ENCODE assay signal across 8 cellular contexts in the genomic region with DNA sequence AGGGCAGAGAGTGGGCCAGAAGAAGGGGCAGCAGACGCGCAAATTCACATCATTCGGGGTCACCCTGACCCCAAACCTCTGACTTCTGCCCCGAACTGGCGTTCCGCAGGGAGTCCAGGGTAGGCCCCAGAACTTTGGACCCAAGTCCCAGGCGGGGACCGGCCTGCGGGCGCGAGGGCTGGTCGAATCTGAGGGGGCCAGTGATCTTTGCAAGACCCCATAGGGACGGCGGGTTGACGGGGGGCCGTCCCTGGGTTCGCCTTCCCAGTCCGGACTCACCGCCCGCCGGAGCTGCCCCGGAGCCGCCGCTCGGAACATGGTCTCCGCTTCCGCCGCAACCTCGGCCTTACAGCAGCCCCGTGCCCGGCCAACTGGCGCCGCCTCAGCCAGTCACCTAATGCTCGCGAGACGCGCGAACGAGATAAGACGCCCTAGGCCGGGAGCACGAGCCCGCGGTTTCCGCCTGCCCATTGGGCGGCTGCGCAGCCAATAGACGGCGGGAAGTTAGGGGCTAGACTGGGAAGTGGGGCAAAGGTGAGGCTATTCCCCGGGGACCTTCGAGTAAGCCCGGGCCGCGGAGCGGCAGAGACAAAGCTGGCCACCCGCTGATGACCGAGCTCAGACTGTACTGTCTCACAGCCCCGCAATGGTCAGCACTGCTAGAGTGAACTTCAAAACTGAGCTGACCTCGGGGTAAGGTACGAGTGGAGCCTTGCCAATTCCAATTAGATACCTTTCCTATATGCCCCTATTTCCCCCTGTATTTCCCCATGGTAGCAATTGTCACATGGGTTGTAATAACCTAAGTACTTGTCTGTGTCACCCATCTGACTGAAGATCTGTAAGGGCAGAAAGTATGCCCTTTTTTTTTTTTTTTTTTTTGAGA. TPM values are rescaled to one million over a fixed set of nuclear protein-coding genes. Genes with fewer than 3 reads are reported as not detected.
A peak's percentile ranks its signal among the peaks of the same experiment; 100 is the strongest.
DNase-seq lines count a peak whose midpoint lies in the region; ATAC-seq and TF ChIP-seq lines count a peak whose summit lies in the region.

A gene (minus strand): TSS at position 399 of the 886 bp plus-strand sequence. CDS start 81 bp downstream, at position 318.

- H3K36me3 ChIP-seq in GM23338 (ENCODE audit: insufficient read depth) = no peaks in the 10 kb centered on the region
- no peaks in the 10 kb centered on the region for H3K36me3 ChIP-seq in fibroblast of lung (ENCODE audit: control insufficient read depth, insufficient read depth, low read length)

- peak; percentile 98 for DNase-seq in Daoy (ENCODE audit: low read depth)
- peak; percentile 99 for DNase-seq in GM23338 (ENCODE audit: low spot score)
- peak; percentile 91 to 94 for DNase-seq in Kasumi-1 (lab: John Stamatoyannopoulos, UW)
- peak; percentile 95 for DNase-seq in RKO (ENCODE audit: low spot score)
- DNase-seq in activated T-helper 1 cell treated with anti-CD3 and anti-CD28 coated beads, Interleukin-12 subunit alpha, Interleukin-12 subunit beta, Interleukin-2, Interleukin-4 antibody, amounts not matched to agents 30 ng/mL and 10 ng/mL and 1 ng/mL, durations not matched to agents 14 hours and 24 hours and 36 hours (ENCODE audit: low spot score) = peak; percentile 88
- DNase-seq in fibroblast of lung (ENCODE audit: low read depth in 2 of 2) = peak; percentile 91 to 97
- DNase-seq in naive thymus-derived CD8-positive, alpha-beta T cell = peak; percentile 74 to 94 (median 82)
- DNase-seq in stimulated activated naive B cell treated with anti-CD40 and anti-IgM and Interleukin-4, amounts not matched to agents 10 μg/mL and 1 μg/mL and 100 μg/mL, for 72 hours = peak; percentile 98

- no peaks in the 10 kb centered on the region for H3K36me3 Mint-ChIP-seq in GM23338 (ENCODE audit: low read depth)
- H3K36me3 Mint-ChIP-seq in activated T-helper 1 cell treated with anti-CD3 and anti-CD28 coated beads, Interleukin-12 subunit alpha, Interleukin-12 subunit beta, Interleukin-2, Interleukin-4 antibody, amounts not matched to agents 30 ng/mL and 10 ng/mL and 1 ng/mL, durations not matched to agents 14 hours and 24 hours and 36 hours (ENCODE audit: low read depth) = peaks cover 4% of the 10 kb centered on the region
- peaks cover 0 to 2% (median 0%) of the 10 kb centered on the region in 3 donors for H3K36me3 Mint-ChIP-seq in naive thymus-derived CD8-positive, alpha-beta T cell
- H3K36me3 Mint-ChIP-seq in stimulated activated naive B cell treated with anti-CD40 and anti-IgM and Interleukin-4, amounts not matched to agents 10 μg/mL and 1 μg/mL and 100 μg/mL, for 72 hours = peaks cover 0 to 8% of the 10 kb centered on the region in 2 donors

- H3K4me3 ChIP-seq in GM23338 (peak within 1 kb of the TSS; percentile 89), fibroblast of lung (replicated peaks in 1 of 4; ENCODE audit: control extremely low read depth in 1 of 4, insufficient read depth in 1 of 4, low read depth in 3 of 4, low read length in 4 of 4) (peak within 1 kb of the TSS; percentile 82 to 95 (median 88))

- peak within 1 kb of the TSS; percentile 89 for H3K9ac ChIP-seq in fibroblast of lung (ENCODE audit: insufficient read depth, low read length)

- H4K20me1 ChIP-seq in GM23338 (replicated peaks; ENCODE audit: insufficient read depth) = peaks cover 13% of the 10 kb centered on the region; the same call in 1 of the 2 replicates
- no peaks in the 10 kb centered on the region for H4K20me1 ChIP-seq in fibroblast of lung (ENCODE audit: control insufficient read depth, extremely low read depth, insufficient read depth, low read length)

- peak within 1 kb of the TSS; percentile 97 for H2AFZ ChIP-seq in GM23338
- H2AFZ ChIP-seq in fibroblast of lung (ENCODE audit: low read length) = peak within 1 kb of the TSS; percentile 96

- no peak within 1 kb of the TSS for H3K27ac Mint-ChIP-seq in GM23338
- peak within 1 kb of the TSS; percentile 82 for H3K27ac Mint-ChIP-seq in activated T-helper 1 cell treated with anti-CD3 and anti-CD28 coated beads, Interleukin-12 subunit alpha, Interleukin-12 subunit beta, Interleukin-2, Interleukin-4 antibody, amounts not matched to agents 30 ng/mL and 10 ng/mL and 1 ng/mL, durations not matched to agents 14 hours and 24 hours and 36 hours
- H3K27ac Mint-ChIP-seq in naive thymus-derived CD8-positive, alpha-beta T cell = peak within 1 kb of the TSS; percentile 72 to 94 (median 88)
- peak within 1 kb of the TSS; percentile 97 for H3K27ac Mint-ChIP-seq in stimulated activated naive B cell treated with anti-CD40 and anti-IgM and Interleukin-4, amounts not matched to agents 10 μg/mL and 1 μg/mL and 100 μg/mL, for 72 hours

- intact Hi-C loops in activated T-helper 1 cell treated with anti-CD3 and anti-CD28 coated beads, Interleukin-12 subunit alpha, Interleukin-12 subunit beta, Interleukin-2, Interleukin-4 antibody, amounts not matched to agents 30 ng/mL and 10 ng/mL and 1 ng/mL, durations not matched to agents 14 hours and 24 hours and 36 hours (cut with micrococcal nuclease) = loop anchor here (1.0 to 2.0 kb wide), 3 partner anchors 25 to 877 kb away; a partner anchor contains a TSS

- peak; percentile 99 for ATAC-seq in GM23338
- peak; percentile 96 for ATAC-seq in naive thymus-derived CD8-positive, alpha-beta T cell
- ATAC-seq in stimulated activated naive B cell treated with anti-CD40 and anti-IgM and Interleukin-4, amounts not matched to agents 10 μg/mL and 1 μg/mL and 100 μg/mL, for 72 hours (replicated peaks) = peak; percentile 98 to 99

- no peaks in the 10 kb centered on the region for H3K9me2 ChIP-seq in GM23338 (ENCODE audit: insufficient read depth)

- H3K4me2 ChIP-seq in GM23338 (peak within 1 kb of the TSS; percentile 93), fibroblast of lung (ENCODE audit: extremely low read depth, insufficient read depth, low read length) (peak within 1 kb of the TSS; percentile 94)

- H3K4me1 Mint-ChIP-seq in GM23338 = peaks cover 11% of the 10 kb centered on the region; the same call in 2 of the 3 replicates
- peaks cover 31% of the 10 kb centered on the region for H3K4me1 Mint-ChIP-seq in activated T-helper 1 cell treated with anti-CD3 and anti-CD28 coated beads, Interleukin-12 subunit alpha, Interleukin-12 subunit beta, Interleukin-2, Interleukin-4 antibody, amounts not matched to agents 30 ng/mL and 10 ng/mL and 1 ng/mL, durations not matched to agents 14 hours and 24 hours and 36 hours (ENCODE audit: low read depth)
- peaks cover 16 to 48% (median 42%) of the 10 kb centered on the region in 4 donors for H3K4me1 Mint-ChIP-seq in naive thymus-derived CD8-positive, alpha-beta T cell
- peaks cover 18 to 36% of the 10 kb centered on the region in 2 donors for H3K4me1 Mint-ChIP-seq in stimulated activated naive B cell treated with anti-CD40 and anti-IgM and Interleukin-4, amounts not matched to agents 10 μg/mL and 1 μg/mL and 100 μg/mL, for 72 hours

- no peak within 1 kb of the TSS for H3K27ac ChIP-seq in GM23338 (ENCODE audit: low read depth)
- H3K27ac ChIP-seq in fibroblast of lung (ENCODE audit: insufficient read depth, low read length) = peak within 1 kb of the TSS; percentile 89

- H3K4me1 ChIP-seq in GM23338 (ENCODE audit: insufficient read depth) (peaks cover 10% of the 10 kb centered on the region), fibroblast of lung (ENCODE audit: control insufficient read depth, extremely low read depth, insufficient read depth, low read length) (no peaks in the 10 kb centered on the region)

- POLR2A ChIA-PET in naive thymus-derived CD8-positive, alpha-beta T cell (lab: Charles Lee) = interaction anchor here (0.6 kb wide), 1 partner anchor 21 kb away, joined by 9 read pairs; no protein-coding TSS in a partner anchor

- H3K27me3 ChIP-seq in GM23338 (ENCODE audit: insufficient read depth) = peaks cover 11% of the 10 kb centered on the region; the same call in 1 of the 2 replicates
- peaks cover 2% of the 10 kb centered on the region for H3K27me3 ChIP-seq in fibroblast of lung (ENCODE audit: control insufficient read depth, insufficient read depth, low read length)

- H3K4me3 Mint-ChIP-seq in GM23338 = peak within 1 kb of the TSS; percentile 86
- peak within 1 kb of the TSS; percentile 90 for H3K4me3 Mint-ChIP-seq in activated T-helper 1 cell treated with anti-CD3 and anti-CD28 coated beads, Interleukin-12 subunit alpha, Interleukin-12 subunit beta, Interleukin-2, Interleukin-4 antibody, amounts not matched to agents 30 ng/mL and 10 ng/mL and 1 ng/mL, durations not matched to agents 14 hours and 24 hours and 36 hours
- peak within 1 kb of the TSS; percentile 87 to 94 (median 92) for H3K4me3 Mint-ChIP-seq in naive thymus-derived CD8-positive, alpha-beta T cell
- peak within 1 kb of the TSS; percentile 87 to 90 for H3K4me3 Mint-ChIP-seq in stimulated activated naive B cell treated with anti-CD40 and anti-IgM and Interleukin-4, amounts not matched to agents 10 μg/mL and 1 μg/mL and 100 μg/mL, for 72 hours

- H3F3A ChIP-seq in GM23338 (replicated peaks; ENCODE audit: low read depth) = no peaks in the 10 kb centered on the region

- H3K79me2 ChIP-seq in GM23338 (replicated peaks; ENCODE audit: insufficient read depth) (peaks cover 38% of the 10 kb centered on the region), fibroblast of lung (ENCODE audit: control insufficient read depth, insufficient read depth, low read length) (peaks cover 38% of the 10 kb centered on the region)

- H3K9me3 ChIP-seq in fibroblast of lung (ENCODE audit: control insufficient read depth, insufficient read depth, low read depth, low read length) = no peaks in the 10 kb centered on the region

- H3K9me3 Mint-ChIP-seq in GM23338 = peaks cover 7% of the 10 kb centered on the region; the same call in 2 of the 3 replicates
- no peaks in the 10 kb centered on the region for H3K9me3 Mint-ChIP-seq in activated T-helper 1 cell treated with anti-CD3 and anti-CD28 coated beads, Interleukin-12 subunit alpha, Interleukin-12 subunit beta, Interleukin-2, Interleukin-4 antibody, amounts not matched to agents 30 ng/mL and 10 ng/mL and 1 ng/mL, durations not matched to agents 14 hours and 24 hours and 36 hours
- no peaks in the 10 kb centered on the region for H3K9me3 Mint-ChIP-seq in naive thymus-derived CD8-positive, alpha-beta T cell
- no peaks in the 10 kb centered on the region for H3K9me3 Mint-ChIP-seq in stimulated activated naive B cell treated with anti-CD40 and anti-IgM and Interleukin-4, amounts not matched to agents 10 μg/mL and 1 μg/mL and 100 μg/mL, for 72 hours

- H3K27me3 Mint-ChIP-seq in GM23338 (ENCODE audit: insufficient read depth, low read depth, poor library complexity) = peaks cover 12% of the 10 kb centered on the region
- H3K27me3 Mint-ChIP-seq in activated T-helper 1 cell treated with anti-CD3 and anti-CD28 coated beads, Interleukin-12 subunit alpha, Interleukin-12 subunit beta, Interleukin-2, Interleukin-4 antibody, amounts not matched to agents 30 ng/mL and 10 ng/mL and 1 ng/mL, durations not matched to agents 14 hours and 24 hours and 36 hours (ENCODE audit: insufficient read depth) = peaks cover 11% of the 10 kb centered on the region
- peaks cover 0 to 4% (median 1%) of the 10 kb centered on the region in 5 donors for H3K27me3 Mint-ChIP-seq in naive thymus-derived CD8-positive, alpha-beta T cell
- H3K27me3 Mint-ChIP-seq in stimulated activated naive B cell treated with anti-CD40 and anti-IgM and Interleukin-4, amounts not matched to agents 10 μg/mL and 1 μg/mL and 100 μg/mL, for 72 hours = peaks cover 4 to 6% of the 10 kb centered on the region in 2 donors

- TF ChIP-seq CTCF in GM23338 (conservative IDR thresholded peaks at IDR 0.05; ENCODE audit: low read depth in 2 of 2) = no peak
- TF ChIP-seq CTCF in fibroblast of lung (conservative IDR thresholded peaks at IDR 0.05 in 1 of 2, IDR thresholded peaks at IDR 0.05 in 1 of 2; ENCODE audit: low read depth in 1 of 2, low read length in 2 of 2) = no peak

RNA-seq across cellular contexts. Expression of the gene that starts here (rescaled TPM):
- total RNA-seq in Daoy (2014; rRNA removed; shearing (Covaris generic)) = 104 and 110 TPM in 2 replicates
- total RNA-seq in GM23338 (2014; rRNA removed; shearing (Covaris generic)) = 52.9 and 62.3 TPM in 2 replicates
- polyA plus RNA-seq in GM23338 (2016; fragmentation: Nextera tagmentation; extraction: Ambion mirVana) (61.7 and 69.1 TPM in 2 replicates), fibroblast of lung (139 and 161 TPM in 2 replicates)
- total RNA-seq in activated T-helper 1 cell treated with anti-CD3 and anti-CD28 coated beads, Interleukin-12 subunit alpha, Interleukin-12 subunit beta, Interleukin-2, Interleukin-4 antibody, amounts not matched to agents 30 ng/mL and 10 ng/mL and 1 ng/mL, durations not matched to agents 14 hours and 24 hours and 36 hours = 129 and 133 TPM in 2 replicates
- total RNA-seq in fibroblast of lung = 106 and 129 TPM in 2 replicates
- polyA plus RNA-seq in fibroblast of lung (2012) = 125 and 126 TPM in 2 replicates
- 18.1 and 21.2 TPM in 2 replicates for polyA minus RNA-seq in fibroblast of lung (ENCODE audit: low replicate concordance)
- total RNA-seq in naive thymus-derived CD8-positive, alpha-beta T cell = 10 to 100 TPM; 46.2 to 52.3 TPM
- 100 to 1,000 TPM in 2 of 3 donors, 10 to 100 TPM in 1; 99.4 to 118 (median 109) TPM for polyA plus RNA-seq in naive thymus-derived CD8-positive, alpha-beta T cell
